13 cellular contexts compared by ENCODE assay signal in genomic region chr19:20612711-20613316, GRCh38. TPM values are rescaled to one million over a fixed set of nuclear protein-coding genes. Genes with fewer than 3 reads are reported as not detected.
DNase-seq lines count a peak whose midpoint lies in the region; ATAC-seq and TF ChIP-seq lines count a peak whose summit lies in the region.
"Had no signal": no experiment of that assay in that cellular context is flagged by ENCODE, and none has a peak within 500 bp of the region (broad histone marks: within the 10 kb centered on the region; RNA-seq: fewer than 3 reads in every experiment).

No MANE protein-coding gene starts in this region.

- H3K27ac ChIP-seq in MM.1S (ENCODE audit: low read length): no peak overlapping the region
- H3K27ac ChIP-seq in coronary artery: peak overlapping the region in 1 of 2 donors; percentile 75
- H3K27ac ChIP-seq in skeletal muscle tissue (ENCODE audit: low read depth, low read length): no peak overlapping the region

- H3K9ac ChIP-seq in MM.1S (ENCODE audit: low read length): no peak overlapping the region
- H3K9ac ChIP-seq in skeletal muscle tissue (ENCODE audit: low read depth in 1 of 3, low read length in 3 of 3): no peak overlapping the region

- DNase-seq in AG08396 (ENCODE audit: low spot score): peak; percentile 3
- DNase-seq in MM.1S: no peak
- no peak for DNase-seq in coronary artery (ENCODE audit: low spot score)
- DNase-seq in UCSD-AML1 (lab: John Stamatoyannopoulos, UW; ENCODE audit: unreplicated experiment): no peak
- no peak for DNase-seq in SW480 (ENCODE audit: low spot score)
- DNase-seq: activated CD4-positive, alpha-beta T cell treated with anti-CD3 and anti-CD28 coated beads, Interleukin-2, amount 50 U/mL, for 4 hours; activated naive CD4-positive, alpha-beta T cell treated with anti-CD3 and anti-CD28 coated beads, Interleukin-2, amount 10 ng/mL, durations not matched to agents 7 days and 5 days; DMS 273 treated with DMSO at 0.1 percent for 48 hours; NCI-H1417 treated with DMSO at 0.1 percent for 48 hours; stimulated activated naive CD4-positive, alpha-beta T cell had no signal

- H3K36me3 ChIP-seq in MM.1S (replicated peaks; ENCODE audit: insufficient read depth, low read length) (no peaks in the 10 kb centered on the region), skeletal muscle tissue (ENCODE audit: control insufficient read depth in 3 of 3, insufficient read depth in 3 of 3, low read length in 3 of 3) (no peaks in the 10 kb centered on the region)

- H2AFZ ChIP-seq in MM.1S (ENCODE audit: low read length): peak overlapping the region; percentile 31; the same call in 1 of the 2 replicates

- H4K20me1 ChIP-seq in MM.1S (ENCODE audit: insufficient read depth, low read length): no peaks in the 10 kb centered on the region

- no peak for TF ChIP-seq CTCF in MM.1S (IDR thresholded peaks at IDR 0.05; ENCODE audit: low read length)
- TF ChIP-seq CTCF in coronary artery (IDR thresholded peaks at IDR 0.05): no peak

- ATAC-seq in HG02571 (IDR thresholded peaks at IDR 0.05; ENCODE audit: unreplicated experiment) (no peak), HG02588 (IDR thresholded peaks at IDR 0.05; ENCODE audit: unreplicated experiment) (no peak)

- no peaks in the 10 kb centered on the region for H3K4me1 ChIP-seq in MM.1S (ENCODE audit: low read length)
- H3K4me1 ChIP-seq in skeletal muscle tissue (ENCODE audit: control insufficient read depth in 3 of 3, insufficient read depth in 3 of 3, low read length in 3 of 3): no peaks in the 10 kb centered on the region

- no peaks in the 10 kb centered on the region for H3K9me2 ChIP-seq in MM.1S (replicated peaks; ENCODE audit: insufficient read depth, low read length)

- H3K4me3 ChIP-seq in MM.1S (ENCODE audit: low read length) (peak overlapping the region; percentile 31; the same call in 1 of the 2 replicates), coronary artery (peak overlapping the region; percentile 67), skeletal muscle tissue (ENCODE audit: low read length in 3 of 3) (peak overlapping the region in 2 of 3 donors; percentile 27 to 31)

- H3K27me3 ChIP-seq in MM.1S (replicated peaks; ENCODE audit: insufficient read depth, low read length) (no peaks in the 10 kb centered on the region), skeletal muscle tissue (ENCODE audit: control insufficient read depth in 3 of 3, insufficient read depth in 3 of 3, low read length in 3 of 3) (no peaks in the 10 kb centered on the region)

- H3K4me2 ChIP-seq in MM.1S (ENCODE audit: low read depth, low read length): peak overlapping the region; percentile 30

- H3K9me3 ChIP-seq in MM.1S (replicated peaks; ENCODE audit: insufficient read depth, low read length): no peaks in the 10 kb centered on the region
- peaks cover 0 to 10% (median 3%) of the 10 kb centered on the region in 3 donors for H3K9me3 ChIP-seq in skeletal muscle tissue (ENCODE audit: control insufficient read depth in 3 of 3, low read length in 3 of 3)

- no peaks in the 10 kb centered on the region for H3F3A ChIP-seq in MM.1S (ENCODE audit: insufficient read depth, low read length)

- no peaks in the 10 kb centered on the region for H3K79me2 ChIP-seq in MM.1S (ENCODE audit: low read length)

RNA-seq across cellular contexts. Expression of gene ZNF737, which starts 47.2 kb away (rescaled TPM):
- 14.1 TPM for total RNA-seq in skeletal muscle tissue

RNA-seq across cellular contexts. Expression of gene ZNF626, which starts 48.6 kb away (rescaled TPM):
- 11.5 TPM for total RNA-seq in skeletal muscle tissue
